In the genomic region with DNA sequence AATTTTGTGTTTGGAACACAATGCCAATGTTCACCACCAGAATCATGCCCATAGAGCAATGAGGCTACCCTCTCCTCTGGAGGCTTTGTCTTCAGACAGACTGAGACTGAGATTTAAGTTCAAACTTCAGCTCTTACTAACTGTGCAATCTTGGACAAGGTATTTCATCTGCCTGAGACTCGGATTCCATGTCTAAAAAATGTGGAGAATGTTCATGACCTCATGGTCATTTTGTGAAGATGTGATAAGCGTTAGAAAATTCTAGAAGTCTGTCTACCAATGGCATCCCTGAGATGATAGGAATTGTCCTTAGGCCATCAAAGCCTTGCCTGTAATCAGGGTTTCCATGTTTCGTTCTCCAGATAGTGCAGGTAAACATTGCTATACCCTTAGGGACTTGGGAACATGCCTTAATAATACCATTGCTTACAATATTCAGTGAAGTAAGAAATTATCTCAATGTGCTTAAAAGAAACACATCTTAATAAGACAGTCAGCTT, we compare ENCODE assay signal across 31 cellular contexts.
"Had no signal": no experiment of that assay in that cellular context is flagged by ENCODE, and none has a peak within 500 bp of the region (broad histone marks: within the 10 kb centered on the region; RNA-seq: fewer than 3 reads in every experiment).

No MANE protein-coding gene starts in this region.

- H3K4me3 ChIP-seq: breast epithelium, SJCRH30 had no signal

- ATAC-seq: activated CD8-positive, alpha-beta memory T cell treated with anti-CD3 and anti-CD28 coated beads, Interleukin-2, amount 10 ng/mL, durations not matched to agents 7 days and 5 days; activated naive CD8-positive, alpha-beta T cell treated with anti-CD3 and anti-CD28 coated beads, Interleukin-2, amount 50 U/mL, for 24 hours; Panc1 had no signal

- H3K9ac ChIP-seq: KMS-11, SK-N-SH had no signal

- H3K36me3 ChIP-seq: breast epithelium, SJCRH30, WERI-Rb-1 had no signal

- H3K27me3 Mint-ChIP-seq: activated naive CD4-positive, alpha-beta T cell treated with anti-CD3 and anti-CD28 coated beads, Interleukin-2, amount 10 ng/mL, durations not matched to agents 7 days and 5 days; activated naive CD8-positive, alpha-beta T cell had no signal

- H3K4me3 Mint-ChIP-seq: activated CD4-positive, alpha-beta memory T cell treated with anti-CD3 and anti-CD28 coated beads, Interleukin-2, amount 10 ng/mL, durations not matched to agents 7 days and 5 days; activated CD8-positive, alpha-beta memory T cell treated with anti-CD3 and anti-CD28 coated beads, Interleukin-2, amount 10 ng/mL, durations not matched to agents 7 days and 5 days; activated naive CD4-positive, alpha-beta T cell treated with anti-CD3 and anti-CD28 coated beads, Interleukin-2, amount 10 ng/mL, durations not matched to agents 7 days and 5 days; activated naive CD8-positive, alpha-beta T cell; activated naive CD8-positive, alpha-beta T cell treated with anti-CD3 and anti-CD28 coated beads, Interleukin-2, amount 50 U/mL, for 24 hours; IgD-negative memory B cell had no signal

- H3K4me2 ChIP-seq: KMS-11, SK-N-SH had no signal

- H3K27ac ChIP-seq: KMS-11, SJCRH30, WERI-Rb-1 had no signal

- H3K4me1 Mint-ChIP-seq: activated CD4-positive, alpha-beta memory T cell treated with anti-CD3 and anti-CD28 coated beads, Interleukin-2, amount 10 ng/mL, durations not matched to agents 7 days and 5 days; activated CD8-positive, alpha-beta memory T cell treated with anti-CD3 and anti-CD28 coated beads, Interleukin-2, amount 10 ng/mL, durations not matched to agents 7 days and 5 days; activated naive CD4-positive, alpha-beta T cell treated with anti-CD3 and anti-CD28 coated beads, Interleukin-2, amount 10 ng/mL, durations not matched to agents 7 days and 5 days; activated naive CD8-positive, alpha-beta T cell treated with anti-CD3 and anti-CD28 coated beads, Interleukin-2, amount 50 U/mL, for 24 hours; IgD-negative memory B cell had no signal

- H3K27ac Mint-ChIP-seq: activated CD4-positive, alpha-beta memory T cell treated with anti-CD3 and anti-CD28 coated beads, Interleukin-2, amount 10 ng/mL, durations not matched to agents 7 days and 5 days; activated CD8-positive, alpha-beta memory T cell treated with anti-CD3 and anti-CD28 coated beads, Interleukin-2, amount 10 ng/mL, durations not matched to agents 7 days and 5 days; activated naive CD4-positive, alpha-beta T cell treated with anti-CD3 and anti-CD28 coated beads, Interleukin-2, amount 10 ng/mL, durations not matched to agents 7 days and 5 days; activated naive CD8-positive, alpha-beta T cell; activated naive CD8-positive, alpha-beta T cell treated with anti-CD3 and anti-CD28 coated beads, Interleukin-2, amount 50 U/mL, for 24 hours; IgD-negative memory B cell had no signal

- H3K36me3 Mint-ChIP-seq: activated CD8-positive, alpha-beta memory T cell treated with anti-CD3 and anti-CD28 coated beads, Interleukin-2, amount 10 ng/mL, durations not matched to agents 7 days and 5 days; activated naive CD4-positive, alpha-beta T cell treated with anti-CD3 and anti-CD28 coated beads, Interleukin-2, amount 10 ng/mL, durations not matched to agents 7 days and 5 days; activated naive CD8-positive, alpha-beta T cell; IgD-negative memory B cell had no signal

- H3K9me3 ChIP-seq: breast epithelium, SJCRH30, SK-N-SH had no signal

- H3K9me3 Mint-ChIP-seq: activated CD4-positive, alpha-beta memory T cell treated with anti-CD3 and anti-CD28 coated beads, Interleukin-2, amount 10 ng/mL, durations not matched to agents 7 days and 5 days; activated naive CD4-positive, alpha-beta T cell treated with anti-CD3 and anti-CD28 coated beads, Interleukin-2, amount 10 ng/mL, durations not matched to agents 7 days and 5 days; activated naive CD8-positive, alpha-beta T cell treated with anti-CD3 and anti-CD28 coated beads, Interleukin-2, amount 50 U/mL, for 24 hours; IgD-negative memory B cell had no signal

- H3K4me1 ChIP-seq: breast epithelium, SJCRH30 had no signal

- DNase-seq: activated CD4-positive, alpha-beta memory T cell treated with anti-CD3 and anti-CD28 coated beads, Interleukin-2, amount 10 ng/mL, durations not matched to agents 7 days and 5 days; activated CD4-positive, alpha-beta T cell treated with anti-CD3 and anti-CD28 coated beads for 1 hour; activated CD4-positive, alpha-beta T cell treated with anti-CD3 and anti-CD28 coated beads for 48 hours; activated CD4-positive, CD25-positive, alpha-beta regulatory T cell; activated CD8-positive, alpha-beta memory T cell treated with anti-CD3 and anti-CD28 coated beads for 24 hours; activated CD8-positive, alpha-beta memory T cell treated with anti-CD3 and anti-CD28 coated beads, Interleukin-2, amount 10 ng/mL, durations not matched to agents 7 days and 5 days; activated CD8-positive, alpha-beta memory T cell treated with anti-CD3 and anti-CD28 coated beads, Interleukin-2, amount 50 U/mL, for 48 hours; activated effector memory CD4-positive, alpha-beta T cell treated with Interleukin-2 at 50 U/mL for 16 hours; activated naive CD4-positive, alpha-beta T cell treated with anti-CD3 and anti-CD28 coated beads, Interleukin-2, amount 10 ng/mL, durations not matched to agents 7 days and 5 days; activated naive CD8-positive, alpha-beta T cell treated with anti-CD3 and anti-CD28 coated beads, Interleukin-2, amount 50 U/mL, for 24 hours; activated T-cell treated with anti-CD3 and anti-CD28 coated beads, Interleukin-2, amount 50 U/mL, for 48 hours; anterior cingulate cortex; MM.1S; NCI-H1092; NCI-H1417 treated with DMSO at 0.1 percent for 48 hours; NCI-H187 treated with DMSO at 0.1 percent for 48 hours; NCI-H2081; NCI-H345; NCI-H524 treated with DMSO at 0.1 percent for 48 hours; SHP77; SJCRH30; SK-N-SH; T-helper 1 cell; T-helper 2 cell; T-helper 9 cell; WERI-Rb-1 had no signal

- H3K27me3 ChIP-seq: breast epithelium, SJCRH30 had no signal
